ENCODE assay signal across 27 cellular contexts in the genomic region with DNA sequence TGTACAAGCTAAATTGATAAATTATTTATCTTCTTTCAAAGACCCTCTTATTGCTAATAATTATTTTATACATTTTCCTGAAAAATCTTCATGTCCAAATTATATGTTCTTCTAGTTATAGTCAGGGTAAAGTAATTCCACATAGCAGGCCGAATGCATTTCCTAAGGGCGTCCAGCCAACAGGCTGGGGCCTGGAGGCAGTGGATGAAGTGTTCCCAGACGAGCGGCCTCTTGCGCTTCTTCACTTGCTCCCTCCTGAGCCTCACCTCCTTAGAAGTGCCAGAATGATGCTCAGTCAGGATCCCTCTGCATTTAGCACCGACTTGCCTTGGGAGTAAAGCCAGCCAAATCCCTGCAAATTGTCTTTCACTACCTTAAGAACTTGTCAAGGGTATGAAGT. TPM values are rescaled to one million over a fixed set of nuclear protein-coding genes. Genes with fewer than 3 reads are reported as not detected.
A peak's percentile ranks its signal among the peaks of the same experiment; 100 is the strongest.
DNase-seq lines count a peak whose midpoint lies in the region; ATAC-seq and TF ChIP-seq lines count a peak whose summit lies in the region.
"Had no signal": no experiment of that assay in that cellular context is flagged by ENCODE, and none has a peak within 500 bp of the region (broad histone marks: within the 10 kb centered on the region; RNA-seq: fewer than 3 reads in every experiment).

No MANE protein-coding gene starts in this region.

- no peak overlapping the region for H3K4me3 Mint-ChIP-seq in CD4-positive, alpha-beta T cell
- no peak overlapping the region for H3K4me3 Mint-ChIP-seq in WTC11
- H3K4me3 Mint-ChIP-seq: activated B cell treated with CpG ODN at 0.5 μM for 24 hours; activated CD8-positive, alpha-beta T cell treated with anti-CD3 and anti-CD28 coated beads for 36 hours; activated naive CD4-positive, alpha-beta T cell treated with anti-CD3 and anti-CD28 coated beads, Interleukin-2, amount 10 ng/mL, durations not matched to agents 7 days and 5 days; activated T-cell treated with anti-CD3 and anti-CD28 coated beads, Interleukin-2, amount 50 U/mL, for 4 hours; B cell; HFFc6; immature natural killer cell; nephron progenitor cell; stimulated activated naive B cell treated with anti-CD40 and anti-IgM and Interleukin-4, amounts not matched to agents 10 μg/mL and 1 μg/mL and 100 μg/mL, for 72 hours; T-helper 1 cell treated with Interleukin-12 subunit alpha and Interleukin-12 subunit beta and Interleukin-4 antibody, amounts not matched to agents 30 μg/mL and 1 μg/mL, for 36 hours had no signal

- H3K36me3 ChIP-seq in mucosa of rectum (ENCODE audit: control insufficient read depth in 2 of 2, insufficient read depth in 2 of 2, low read length in 2 of 2): no peaks in the 10 kb centered on the region
- H3K36me3 ChIP-seq in thyroid gland: no peaks in the 10 kb centered on the region

- H3K9me3 ChIP-seq in mucosa of rectum (ENCODE audit: control insufficient read depth in 2 of 2, low read length in 2 of 2) (no peaks in the 10 kb centered on the region), thyroid gland (no peaks in the 10 kb centered on the region)
- no peaks in the 10 kb centered on the region for H3K9me3 ChIP-seq in CD4-positive, alpha-beta T cell (ENCODE audit: control insufficient read depth, low read length)

- no peak overlapping the region for H3K9ac ChIP-seq in mucosa of rectum (ENCODE audit: low read depth in 1 of 2, low read length in 2 of 2)
- H3K9ac ChIP-seq: KMS-11 had no signal

- no peak for TF ChIP-seq CTCF in thyroid gland (IDR thresholded peaks at IDR 0.05)
- TF ChIP-seq CTCF in CD4-positive, alpha-beta T cell (IDR thresholded peaks at IDR 0.05): no peak
- no peak for TF ChIP-seq CTCF in WTC11 (IDR thresholded peaks at IDR 0.05)

- H3K27me3 ChIP-seq in mucosa of rectum (ENCODE audit: control insufficient read depth in 2 of 2, insufficient read depth in 2 of 2, low read length in 2 of 2) (no peaks in the 10 kb centered on the region), thyroid gland (no peaks in the 10 kb centered on the region)
- H3K27me3 ChIP-seq in CD4-positive, alpha-beta T cell (ENCODE audit: control insufficient read depth, insufficient read depth, low read length): no peaks in the 10 kb centered on the region

- no peaks in the 10 kb centered on the region for H3K9me3 Mint-ChIP-seq in CD4-positive, alpha-beta T cell
- 0 out of 2 replicates have a peak, but pooled peaks cover 4% of the 10 kb centered on the region for H3K9me3 Mint-ChIP-seq in WTC11
- H3K9me3 Mint-ChIP-seq: activated B cell treated with CpG ODN at 0.5 μM for 24 hours; activated CD8-positive, alpha-beta T cell treated with anti-CD3 and anti-CD28 coated beads for 36 hours; activated naive CD4-positive, alpha-beta T cell treated with anti-CD3 and anti-CD28 coated beads, Interleukin-2, amount 10 ng/mL, durations not matched to agents 7 days and 5 days; activated T-cell treated with anti-CD3 and anti-CD28 coated beads, Interleukin-2, amount 50 U/mL, for 4 hours; HFFc6; immature natural killer cell; nephron progenitor cell; stimulated activated naive B cell treated with anti-CD40 and anti-IgM and Interleukin-4, amounts not matched to agents 10 μg/mL and 1 μg/mL and 100 μg/mL, for 72 hours; T-helper 1 cell treated with Interleukin-12 subunit alpha and Interleukin-12 subunit beta and Interleukin-4 antibody, amounts not matched to agents 30 μg/mL and 1 μg/mL, for 36 hours had no signal

- WGBS in thyroid gland, 2 donors: 47 to 64% methylated on average over 6 of the region's 6 CpGs

- DNase-seq in NCI-H226 (peak; percentile 18), fibroblast of peridontal ligament (ENCODE audit: extremely low read depth) (peak; percentile 31), thyroid gland (peak; percentile 14 to 16), C1 segment of cervical spinal cord (lab: John Stamatoyannopoulos, UW) (no peak), WTC11 (ENCODE audit: low spot score) (no peak), Kasumi-1 (lab: John Stamatoyannopoulos, UW) (no peak)
- DNase-seq in CD4-positive, alpha-beta T cell: no peak
- DNase-seq: activated B cell treated with CpG ODN at 0.5 μM for 24 hours; activated CD8-positive, alpha-beta T cell treated with anti-CD3 and anti-CD28 coated beads for 36 hours; activated naive CD4-positive, alpha-beta T cell treated with anti-CD3 and anti-CD28 coated beads, Interleukin-2, amount 10 ng/mL, durations not matched to agents 7 days and 5 days; activated T-cell treated with anti-CD3 and anti-CD28 coated beads, Interleukin-2, amount 50 U/mL, for 4 hours; Calu3; GF-D8; glutamatergic neuron; HFFc6; immature natural killer cell; mammary epithelial cell; NCI-H1092 treated with DMSO at 0.1 percent for 48 hours; NCI-H526 treated with DMSO at 0.1 percent for 48 hours; nephron progenitor cell; stimulated activated naive B cell treated with anti-CD40 and anti-IgM and Interleukin-4, amounts not matched to agents 10 μg/mL and 1 μg/mL and 100 μg/mL, for 72 hours had no signal

- H3K4me3 ChIP-seq in mucosa of rectum (ENCODE audit: low read length in 2 of 2): peak overlapping the region; percentile 11 to 72
- no peak overlapping the region for H3K4me3 ChIP-seq in thyroid gland (replicated peaks in 1 of 3)

- no peaks in the 10 kb centered on the region for H3K36me3 Mint-ChIP-seq in CD4-positive, alpha-beta T cell (ENCODE audit: low read depth)
- no peaks in the 10 kb centered on the region for H3K36me3 Mint-ChIP-seq in WTC11
- H3K36me3 Mint-ChIP-seq: activated naive CD4-positive, alpha-beta T cell treated with anti-CD3 and anti-CD28 coated beads, Interleukin-2, amount 10 ng/mL, durations not matched to agents 7 days and 5 days had no signal

- no peaks in the 10 kb centered on the region for H3K27me3 Mint-ChIP-seq in CD4-positive, alpha-beta T cell
- H3K27me3 Mint-ChIP-seq in WTC11 (ENCODE audit: low read depth): no peaks in the 10 kb centered on the region
- H3K27me3 Mint-ChIP-seq: activated B cell treated with CpG ODN at 0.5 μM for 24 hours; activated CD8-positive, alpha-beta T cell treated with anti-CD3 and anti-CD28 coated beads for 36 hours; activated naive CD4-positive, alpha-beta T cell treated with anti-CD3 and anti-CD28 coated beads, Interleukin-2, amount 10 ng/mL, durations not matched to agents 7 days and 5 days; B cell; stimulated activated naive B cell treated with anti-CD40 and anti-IgM and Interleukin-4, amounts not matched to agents 10 μg/mL and 1 μg/mL and 100 μg/mL, for 72 hours had no signal

- intact Hi-C loops in thyroid gland (cut with DNase I): no loop called here
- intact Hi-C loops in CD4-positive, alpha-beta T cell (cut with DNase I, micrococcal nuclease): no loop called here

- CTCF ChIA-PET in CD4-positive, alpha-beta T cell (lab: Charles Lee): no interaction called here
- CTCF ChIA-PET in WTC11 (lab: Charles Lee): no interaction called here

- POLR2A ChIA-PET in CD4-positive, alpha-beta T cell (lab: Charles Lee): no interaction called here
- POLR2A ChIA-PET in WTC11 (lab: Charles Lee): interaction anchor here (0.5 kb wide), 1 partner anchor 82 kb away, joined by 4 read pairs; no protein-coding TSS in a partner anchor

- H3K27ac ChIP-seq in mucosa of rectum (ENCODE audit: low read depth in 2 of 2, low read length in 2 of 2) (no peak overlapping the region), thyroid gland (peak overlapping the region in 1 of 3 donors; percentile 86)
- H3K27ac ChIP-seq in CD4-positive, alpha-beta T cell (ENCODE audit: low read depth, low read length): no peak overlapping the region
- H3K27ac ChIP-seq: KMS-11 had no signal

- no peak for ATAC-seq in CD4-positive, alpha-beta T cell (ENCODE audit: poor library complexity)
- no peak for ATAC-seq in WTC11
- ATAC-seq: activated CD8-positive, alpha-beta T cell treated with anti-CD3 and anti-CD28 coated beads for 36 hours; activated T-cell treated with anti-CD3 and anti-CD28 coated beads, Interleukin-2, amount 50 U/mL, for 4 hours; stimulated activated naive B cell treated with anti-CD40 and anti-IgM and Interleukin-4, amounts not matched to agents 10 μg/mL and 1 μg/mL and 100 μg/mL, for 72 hours had no signal

- H3K4me1 Mint-ChIP-seq in CD4-positive, alpha-beta T cell (ENCODE audit: low read depth): no peaks in the 10 kb centered on the region
- H3K4me1 Mint-ChIP-seq in WTC11: peaks cover 35% of the 10 kb centered on the region
- H3K4me1 Mint-ChIP-seq: activated B cell treated with CpG ODN at 0.5 μM for 24 hours; activated naive CD4-positive, alpha-beta T cell treated with anti-CD3 and anti-CD28 coated beads, Interleukin-2, amount 10 ng/mL, durations not matched to agents 7 days and 5 days; B cell; immature natural killer cell had no signal

- H3K27ac Mint-ChIP-seq in CD4-positive, alpha-beta T cell: no peak overlapping the region
- H3K27ac Mint-ChIP-seq in WTC11: no peak overlapping the region
- H3K27ac Mint-ChIP-seq: activated B cell treated with CpG ODN at 0.5 μM for 24 hours; activated CD8-positive, alpha-beta T cell treated with anti-CD3 and anti-CD28 coated beads for 36 hours; activated naive CD4-positive, alpha-beta T cell treated with anti-CD3 and anti-CD28 coated beads, Interleukin-2, amount 10 ng/mL, durations not matched to agents 7 days and 5 days; B cell; HFFc6; immature natural killer cell; nephron progenitor cell; stimulated activated naive B cell treated with anti-CD40 and anti-IgM and Interleukin-4, amounts not matched to agents 10 μg/mL and 1 μg/mL and 100 μg/mL, for 72 hours; T-helper 1 cell treated with Interleukin-12 subunit alpha and Interleukin-12 subunit beta and Interleukin-4 antibody, amounts not matched to agents 30 μg/mL and 1 μg/mL, for 36 hours had no signal

- no peak for TF ChIP-seq POLR2A in thyroid gland (IDR thresholded peaks at IDR 0.05)

- no peaks in the 10 kb centered on the region for H3K4me1 ChIP-seq in mucosa of rectum (ENCODE audit: control insufficient read depth in 2 of 2, insufficient read depth in 2 of 2, low read length in 2 of 2)
- peaks cover 19 to 28% of the 10 kb centered on the region in 2 donors for H3K4me1 ChIP-seq in thyroid gland

TF ChIP-seq in WTC11, 78 proteins besides CTCF, POLR2A, EP300 and RAD21 (continues in another document):
- TF ChIP-seq ZNF423 (CRISPR knock-in tag; IDR thresholded peaks at IDR 0.05) (no peak), ETV6 (CRISPR knock-in tag; IDR thresholded peaks at IDR 0.05) (no peak), SOX15 (CRISPR knock-in tag; IDR thresholded peaks at IDR 0.05) (no peak), CREM (CRISPR knock-in tag; IDR thresholded peaks at IDR 0.05) (no peak), ZNF219 (CRISPR knock-in tag; IDR thresholded peaks at IDR 0.05; ENCODE audit: borderline replicate concordance) (no peak), TCF7 (CRISPR knock-in tag; IDR thresholded peaks at IDR 0.05; ENCODE audit: low read depth) (no peak), NFE2L1 (CRISPR knock-in tag; IDR thresholded peaks at IDR 0.05) (no peak), ZNF396 (CRISPR knock-in tag; IDR thresholded peaks at IDR 0.05; ENCODE audit: borderline replicate concordance) (no peak)

RNA-seq across cellular contexts. Expression of a gene that starts 1.4 kb away (rescaled TPM):
- total RNA-seq in thyroid gland (10 to 100 TPM in 1 of 4 donors, 1 to 10 TPM in 3; 2.7 to 11.0 (median 5.8) TPM), WTC11 (2021) (0.16 to 0.18 TPM in 2 of 3 replicates, not detected in the other)
- total RNA-seq in CD4-positive, alpha-beta T cell: not detected
- total RNA-seq: activated B cell treated with CpG ODN at 0.5 μM for 24 hours; activated CD8-positive, alpha-beta T cell treated with anti-CD3 and anti-CD28 coated beads for 36 hours; activated T-cell treated with anti-CD3 and anti-CD28 coated beads, Interleukin-2, amount 50 U/mL, for 4 hours; astrocyte; B cell; Calu3; renal cortical epithelial cell had no signal

RNA-seq across cellular contexts. Expression of a gene that starts 27.1 kb away (rescaled TPM):
- total RNA-seq in thyroid gland: 10 to 100 TPM; 64.3 to 91.9 (median 71.6) TPM
- 10 to 100 TPM; 27.0 to 35.9 TPM for total RNA-seq in CD4-positive, alpha-beta T cell
- total RNA-seq in WTC11 (2021): 12.5 to 21.4 TPM (median 12.9 TPM) in 3 replicates

Comparison
In these comparisons a context has a peak if more than half of its experiments do, and no peak if none do; other contexts are left out.
1. DNase-seq: peak in NCI-H226 (single experiment), fibroblast of peridontal ligament (single experiment) and thyroid gland (2 of 2); none in C1 segment of cervical spinal cord (0 of 14), CD4-positive, alpha-beta T cell (0 of 10), WTC11 (single experiment) and Kasumi-1 (0 of 2).
2. H3K4me3 ChIP-seq: peak in mucosa of rectum (2 of 2); none in thyroid gland (0 of 3).